Comparison of ENCODE assay signal across 8 cellular contexts in genomic region chr12:48296586-48297396, GRCh38. TPM values are rescaled to one million over a fixed set of nuclear protein-coding genes. Genes with fewer than 3 reads are reported as not detected.
A peak's percentile ranks its signal among the peaks of the same experiment; 100 is the strongest.
DNase-seq lines count a peak whose midpoint lies in the region; TF ChIP-seq lines count a peak whose summit lies in the region.

No MANE protein-coding gene starts in this region.

- peak; percentile 11 for TF ChIP-seq CTCF in cardiac muscle cell (IDR thresholded peaks at IDR 0.05; ENCODE audit: low read depth, low read length)
- no peak for TF ChIP-seq CTCF in thyroid gland (IDR thresholded peaks at IDR 0.05)

- H3K4me3 ChIP-seq in cardiac muscle cell (peak overlapping the region; percentile 35), thyroid gland (replicated peaks in 1 of 3) (peak overlapping the region in 2 of 3 donors; percentile 49 to 88)

- H3K36me3 ChIP-seq in cardiac muscle cell = no peaks in the 10 kb centered on the region
- H3K36me3 ChIP-seq in thyroid gland = no peaks in the 10 kb centered on the region

- H3K9me3 ChIP-seq in cardiac muscle cell (ENCODE audit: low read depth) (no peaks in the 10 kb centered on the region), thyroid gland (no peaks in the 10 kb centered on the region)

- H3K27me3 ChIP-seq in cardiac muscle cell = no peaks in the 10 kb centered on the region
- H3K27me3 ChIP-seq in thyroid gland = no peaks in the 10 kb centered on the region

- H3K4me1 ChIP-seq in cardiac muscle cell (ENCODE audit: low read depth) (no peaks in the 10 kb centered on the region), thyroid gland (peaks cover 0 to 3% of the 10 kb centered on the region in 2 donors)

- peak in 1 of 2 donors; percentile 57 for TF ChIP-seq POLR2A in thyroid gland (IDR thresholded peaks at IDR 0.05)

- intact Hi-C loops in thyroid gland (cut with DNase I) = no loop called here

- 7 to 9% methylated on average over 32 of the region's 32 CpGs for WGBS in thyroid gland, 2 donors

- H3K27ac ChIP-seq in cardiac muscle cell (no peak overlapping the region), thyroid gland (peak overlapping the region in 2 of 3 donors; percentile 21 to 54)

- peak; percentile 51 to 74 for DNase-seq in NCI-H524 (lab: John Stamatoyannopoulos, UW)
- no peak for DNase-seq in NCI-H524 treated with DMSO at 0.1 percent for 48 hours (lab: John Stamatoyannopoulos, UW)
- peak; percentile 47 for DNase-seq in RPMI7951 (ENCODE audit: low read depth)
- DNase-seq in amniotic epithelial cell (ENCODE audit: low read depth) = peak; percentile 84
- peak; percentile 83 to 91 for DNase-seq in cardiac muscle cell (ENCODE audit: low read depth in 1 of 2, low spot score in 1 of 2)
- DNase-seq in non-pigmented ciliary epithelial cell (ENCODE audit: low read depth) = peak; percentile 49
- DNase-seq in thyroid gland = peak; percentile 80 to 88
- no peak for DNase-seq in NCI-H345 (lab: John Stamatoyannopoulos, UW)

RNA-seq across cellular contexts. Expression of gene ZNF641, which starts 53.9 kb away (rescaled TPM):
- 3.5 and 4.7 TPM in 2 replicates for total RNA-seq in RPMI7951 (2014; rRNA removed; shearing (Covaris generic))
- total RNA-seq in cardiac muscle cell = 12.5 and 14.7 TPM in 2 replicates
- 5.3 and 11.1 TPM in 2 replicates for polyA plus RNA-seq in cardiac muscle cell
- total RNA-seq in thyroid gland = 100 to 1,000 TPM in 1 of 4 donors, 10 to 100 TPM in 3; 19.1 to 119 (median 29.9) TPM

Comparison
In these comparisons a context has a peak if more than half of its experiments do, and no peak if none do; other contexts are left out.
1. DNase-seq: peak in NCI-H524 (2 of 2), RPMI7951 (single experiment), amniotic epithelial cell (single experiment), cardiac muscle cell (2 of 2), non-pigmented ciliary epithelial cell (single experiment) and thyroid gland (2 of 2); none in NCI-H524 treated with DMSO at 0.1 percent for 48 hours (single experiment) and NCI-H345 (single experiment).